Comparison of ENCODE assay signal across 8 cellular contexts in genomic region chr17:42677921-42678781, GRCh38. TPM values are rescaled to one million over a fixed set of nuclear protein-coding genes. Genes with fewer than 3 reads are reported as not detected.
A peak's percentile ranks its signal among the peaks of the same experiment; 100 is the strongest.
DNase-seq lines count a peak whose midpoint lies in the region; ATAC-seq and TF ChIP-seq lines count a peak whose summit lies in the region.

No MANE protein-coding gene starts in this region.

- no peaks in the 10 kb centered on the region for H3K27me3 ChIP-seq in BE2C

- peak; percentile 30 for ATAC-seq in GM19452 (IDR thresholded peaks at IDR 0.05; ENCODE audit: unreplicated experiment)

- H3K9me3 Mint-ChIP-seq in activated naive CD4-positive, alpha-beta T cell treated with anti-CD3 and anti-CD28 coated beads for 36 hours = no peaks in the 10 kb centered on the region
- H3K9me3 Mint-ChIP-seq in neural crest cell = no peaks in the 10 kb centered on the region

- H3K27me3 Mint-ChIP-seq in activated naive CD4-positive, alpha-beta T cell treated with anti-CD3 and anti-CD28 coated beads for 36 hours (ENCODE audit: low read depth) = peaks cover 50% of the 10 kb centered on the region
- H3K27me3 Mint-ChIP-seq in neural crest cell (ENCODE audit: low read depth) = peaks cover 18% of the 10 kb centered on the region

- no peaks in the 10 kb centered on the region for H3K36me3 Mint-ChIP-seq in activated naive CD4-positive, alpha-beta T cell treated with anti-CD3 and anti-CD28 coated beads for 36 hours (ENCODE audit: low read depth)
- no peaks in the 10 kb centered on the region for H3K36me3 Mint-ChIP-seq in neural crest cell (ENCODE audit: low read depth)

- peaks cover 58% of the 10 kb centered on the region for H3K4me1 Mint-ChIP-seq in activated naive CD4-positive, alpha-beta T cell treated with anti-CD3 and anti-CD28 coated beads for 36 hours (ENCODE audit: low read depth)
- H3K4me1 Mint-ChIP-seq in neural crest cell = peaks cover 56% of the 10 kb centered on the region

- in situ Hi-C loops in SK-MEL-5 (cut with HindIII; ENCODE audit: low pct_unique_long_range_greater_than_20kb, low sequenced_read_pairs) = no loop called here

- peak overlapping the region; percentile 77 for H3K27ac Mint-ChIP-seq in activated naive CD4-positive, alpha-beta T cell treated with anti-CD3 and anti-CD28 coated beads for 36 hours
- H3K27ac Mint-ChIP-seq in neural crest cell (ENCODE audit: unreplicated experiment) = peak overlapping the region; percentile 99

- peak overlapping the region; percentile 76 for H3K4me3 ChIP-seq in BE2C (ENCODE audit: low read depth, low read length)

- TF ChIP-seq CTCF in BE2C (IDR thresholded peaks at IDR 0.05; ENCODE audit: low read depth, low read length) = no peak
- TF ChIP-seq CTCF in neural crest cell (conservative IDR thresholded peaks at IDR 0.05) = no peak

- peaks cover 12% of the 10 kb centered on the region for H3K36me3 ChIP-seq in BE2C

- intact Hi-C loops in activated naive CD4-positive, alpha-beta T cell treated with anti-CD3 and anti-CD28 coated beads for 36 hours (cut with micrococcal nuclease) = loop anchor here (1.0 to 10.0 kb wide), 10 partner anchors 27 to 759 kb away; partner anchors contain the start of genes ACLY, CAVIN1, DHX58 and EZH1

- peak overlapping the region; percentile 96 for H3K27ac ChIP-seq in substantia nigra (ENCODE audit: low read depth, low read length, poor library complexity, severe bottlenecking)

- H3K4me3 Mint-ChIP-seq in activated naive CD4-positive, alpha-beta T cell treated with anti-CD3 and anti-CD28 coated beads for 36 hours = peak overlapping the region; percentile 88
- peak overlapping the region; percentile 97 for H3K4me3 Mint-ChIP-seq in neural crest cell

- H3K4me1 ChIP-seq in BE2C = peaks cover 9% of the 10 kb centered on the region

- CTCF ChIA-PET in activated naive CD4-positive, alpha-beta T cell treated with anti-CD3 and anti-CD28 coated beads for 36 hours (lab: Charles Lee) = interaction anchor here (0.5 to 3.2 kb wide), 10 partner anchors 7 to 748 kb away, joined by 3 to 33 read pairs (median 4); partner anchors contain the start of genes NAGLU, ODAD4, PSMC3IP and RETREG3

- no peaks in the 10 kb centered on the region for H3K9me3 ChIP-seq in BE2C

- DNase-seq in BE2C (peak; percentile 96), NAMALWA (ENCODE audit: low spot score) (peak; percentile 94), SK-MEL-5 (ENCODE audit: low read depth, low spot score) (peak; percentile 82), foreskin melanocyte (peak; percentile 81), neural crest cell (ENCODE audit: low read depth, low spot score) (peak; percentile 81), substantia nigra (lab: John Stamatoyannopoulos, UW) (peak in 48 of 49 donors; percentile 37 to 95 (median 82))
- DNase-seq in activated naive CD4-positive, alpha-beta T cell treated with anti-CD3 and anti-CD28 coated beads for 36 hours = peak; percentile 78

RNA-seq across cellular contexts. Expression of gene PLEKHH3, which starts 1.4 kb away (rescaled TPM):
- polyA plus RNA-seq in BE2C (2012; ENCODE audit: insufficient read depth, insufficient read length, low read depth) = 150 TPM
- total RNA-seq in SK-MEL-5 (2014; rRNA removed; shearing (Covaris generic)) = 10.1 and 11.1 TPM in 2 replicates
- polyA plus RNA-seq in SK-MEL-5 (2015; cell fraction: cytosol; rRNA removed) = 21.6 and 28.0 TPM in 2 replicates
- polyA plus RNA-seq in SK-MEL-5 (2015; cell fraction: nucleus; rRNA removed) = 30.0 and 34.6 TPM in 2 replicates
- under 1 TPM; 0.62 to 0.77 TPM for total RNA-seq in activated naive CD4-positive, alpha-beta T cell treated with anti-CD3 and anti-CD28 coated beads for 36 hours
- 16.4 and 20.8 TPM in 2 replicates for total RNA-seq in neural crest cell

RNA-seq across cellular contexts. Expression of gene CCR10, which starts 3.5 kb away (rescaled TPM):
- polyA plus RNA-seq in BE2C (2012; ENCODE audit: insufficient read depth, insufficient read length, low read depth) = 89.7 TPM
- total RNA-seq in SK-MEL-5 (2014; rRNA removed; shearing (Covaris generic)) = 0.43 and 0.63 TPM in 2 replicates
- polyA plus RNA-seq in SK-MEL-5 (2015; cell fraction: cytosol; rRNA removed) = 0.90 and 1.1 TPM in 2 replicates
- polyA plus RNA-seq in SK-MEL-5 (2015; cell fraction: nucleus; rRNA removed) = 2.1 and 4.1 TPM in 2 replicates
- total RNA-seq in activated naive CD4-positive, alpha-beta T cell treated with anti-CD3 and anti-CD28 coated beads for 36 hours = under 1 TPM; 0.14 to 0.20 TPM
- 0.68 TPM in 2 replicates for total RNA-seq in neural crest cell

RNA-seq across cellular contexts. Expression of gene CNTNAP1, which starts 4.2 kb away (rescaled TPM):
- polyA plus RNA-seq in BE2C (2012; ENCODE audit: insufficient read depth, insufficient read length, low read depth) = 73.9 TPM
- 2.5 and 4.6 TPM in 2 replicates for total RNA-seq in SK-MEL-5 (2014; rRNA removed; shearing (Covaris generic))
- 7.3 and 8.0 TPM in 2 replicates for polyA plus RNA-seq in SK-MEL-5 (2015; cell fraction: cytosol; rRNA removed)
- polyA plus RNA-seq in SK-MEL-5 (2015; cell fraction: nucleus; rRNA removed) = 32.4 and 34.5 TPM in 2 replicates
- 1 to 10 TPM; 1.4 to 1.5 TPM for total RNA-seq in activated naive CD4-positive, alpha-beta T cell treated with anti-CD3 and anti-CD28 coated beads for 36 hours
- total RNA-seq in neural crest cell = 17.0 and 19.4 TPM in 2 replicates

RNA-seq across cellular contexts. Expression of gene TUBG2, which starts 19.1 kb away (rescaled TPM):
- polyA plus RNA-seq in BE2C (2012; ENCODE audit: insufficient read depth, insufficient read length, low read depth) = 74.4 TPM
- total RNA-seq in SK-MEL-5 (2014; rRNA removed; shearing (Covaris generic)) = 8.7 and 9.9 TPM in 2 replicates
- 16.1 and 17.9 TPM in 2 replicates for polyA plus RNA-seq in SK-MEL-5 (2015; cell fraction: cytosol; rRNA removed)
- polyA plus RNA-seq in SK-MEL-5 (2015; cell fraction: nucleus; rRNA removed) = 132 and 149 TPM in 2 replicates
- 1 to 10 TPM; 9.1 to 9.9 TPM for total RNA-seq in activated naive CD4-positive, alpha-beta T cell treated with anti-CD3 and anti-CD28 coated beads for 36 hours
- total RNA-seq in neural crest cell = 18.7 and 20.7 TPM in 2 replicates

Comparison
In these comparisons a context has a peak if more than half of its experiments do, and no peak if none do; other contexts are left out.
1. Peak in every context shown above with its lines: DNase-seq, ATAC-seq, H3K4me3 ChIP-seq and H3K27ac ChIP-seq.